In genomic region chr15:50055333-50056278, GRCh38 we compare ENCODE assay signal across 9 cellular contexts.
A peak's percentile ranks its signal among the peaks of the same experiment; 100 is the strongest.
DNase-seq lines count a peak whose midpoint lies in the region; ATAC-seq and TF ChIP-seq lines count a peak whose summit lies in the region.
"Had no signal": no experiment of that assay in that cellular context is flagged by ENCODE, and none has a peak within 500 bp of the region (broad histone marks: within the 10 kb centered on the region; RNA-seq: fewer than 3 reads in every experiment).

No MANE protein-coding gene starts in this region.

- peaks cover 70% of the 10 kb centered on the region for H3K4me1 Mint-ChIP-seq in activated T-helper 1 cell treated with anti-CD3 and anti-CD28 coated beads, Interleukin-12 subunit alpha, Interleukin-12 subunit beta, Interleukin-2, Interleukin-4 antibody, amounts not matched to agents 30 ng/mL and 10 ng/mL and 1 ng/mL, durations not matched to agents 14 hours and 24 hours and 36 hours (ENCODE audit: low read depth)
- peaks cover 0 to 6% (median 0%) of the 10 kb centered on the region in 4 donors for H3K4me1 Mint-ChIP-seq in naive thymus-derived CD8-positive, alpha-beta T cell

- H3K27me3 Mint-ChIP-seq in activated T-helper 1 cell treated with anti-CD3 and anti-CD28 coated beads, Interleukin-12 subunit alpha, Interleukin-12 subunit beta, Interleukin-2, Interleukin-4 antibody, amounts not matched to agents 30 ng/mL and 10 ng/mL and 1 ng/mL, durations not matched to agents 14 hours and 24 hours and 36 hours (ENCODE audit: insufficient read depth): peaks cover 2% of the 10 kb centered on the region
- H3K27me3 Mint-ChIP-seq in naive thymus-derived CD8-positive, alpha-beta T cell: peaks cover 6 to 27% (median 12%) of the 10 kb centered on the region in 5 donors

- peaks cover 10% of the 10 kb centered on the region for H3K36me3 Mint-ChIP-seq in activated T-helper 1 cell treated with anti-CD3 and anti-CD28 coated beads, Interleukin-12 subunit alpha, Interleukin-12 subunit beta, Interleukin-2, Interleukin-4 antibody, amounts not matched to agents 30 ng/mL and 10 ng/mL and 1 ng/mL, durations not matched to agents 14 hours and 24 hours and 36 hours (ENCODE audit: low read depth)
- H3K36me3 Mint-ChIP-seq in naive thymus-derived CD8-positive, alpha-beta T cell: no peaks in the 10 kb centered on the region

- H3K27ac ChIP-seq in right atrium auricular region (peak overlapping the region; percentile 55 to 75), testis (peak overlapping the region; percentile 80)

- POLR2A ChIA-PET in naive thymus-derived CD8-positive, alpha-beta T cell (lab: Charles Lee): interaction anchor here (0.5 kb wide), 1 partner anchor 78 kb away, joined by 3 read pairs; no protein-coding TSS in a partner anchor

- no peak for TF ChIP-seq CTCF in right atrium auricular region (IDR thresholded peaks at IDR 0.05)
- TF ChIP-seq CTCF in testis (IDR thresholded peaks at IDR 0.05): no peak
- TF ChIP-seq CTCF in GM10266 (IDR thresholded peaks at IDR 0.05; ENCODE audit: control insufficient read depth, insufficient read depth, low read depth, missing control alignments): no peak

- H3K27me3 ChIP-seq in HAP-1 (ENCODE audit: low read depth) (no peaks in the 10 kb centered on the region), right atrium auricular region (no peaks in the 10 kb centered on the region), testis (no peaks in the 10 kb centered on the region)
- H3K27me3 ChIP-seq: dorsolateral prefrontal cortex had no signal

- in situ Hi-C loops in HAP-1 (cut with MboI; ENCODE audit: low sequenced_read_pairs): no loop called here

- WGBS in testis, 2 donors: 63 to 69% methylated on average over 7 of the region's 7 CpGs

- no peak overlapping the region for H3K4me3 ChIP-seq in HAP-1
- no peak overlapping the region for H3K4me3 ChIP-seq in right atrium auricular region
- H3K4me3 ChIP-seq in testis: no peak overlapping the region
- H3K4me3 ChIP-seq: dorsolateral prefrontal cortex had no signal

- H3K27ac Mint-ChIP-seq in activated T-helper 1 cell treated with anti-CD3 and anti-CD28 coated beads, Interleukin-12 subunit alpha, Interleukin-12 subunit beta, Interleukin-2, Interleukin-4 antibody, amounts not matched to agents 30 ng/mL and 10 ng/mL and 1 ng/mL, durations not matched to agents 14 hours and 24 hours and 36 hours: peak overlapping the region; percentile 2
- no peak overlapping the region for H3K27ac Mint-ChIP-seq in naive thymus-derived CD8-positive, alpha-beta T cell

- H3K9me3 Mint-ChIP-seq in activated T-helper 1 cell treated with anti-CD3 and anti-CD28 coated beads, Interleukin-12 subunit alpha, Interleukin-12 subunit beta, Interleukin-2, Interleukin-4 antibody, amounts not matched to agents 30 ng/mL and 10 ng/mL and 1 ng/mL, durations not matched to agents 14 hours and 24 hours and 36 hours: no peaks in the 10 kb centered on the region
- no peaks in the 10 kb centered on the region for H3K9me3 Mint-ChIP-seq in naive thymus-derived CD8-positive, alpha-beta T cell

- intact Hi-C loops in activated T-helper 1 cell treated with anti-CD3 and anti-CD28 coated beads, Interleukin-12 subunit alpha, Interleukin-12 subunit beta, Interleukin-2, Interleukin-4 antibody, amounts not matched to agents 30 ng/mL and 10 ng/mL and 1 ng/mL, durations not matched to agents 14 hours and 24 hours and 36 hours (cut with micrococcal nuclease): loop anchor here (10.0 kb wide), 1 partner anchor 51 kb away; no protein-coding TSS in a partner anchor
- intact Hi-C loops in testis (cut with DNase I; ENCODE audit: low total_unique reads): no loop called here

- H3K9me3 ChIP-seq in HAP-1: no peaks in the 10 kb centered on the region
- H3K9me3 ChIP-seq in right atrium auricular region: no peaks in the 10 kb centered on the region
- no peaks in the 10 kb centered on the region for H3K9me3 ChIP-seq in testis

- H3K4me1 ChIP-seq in HAP-1 (peaks cover 24% of the 10 kb centered on the region), right atrium auricular region (peaks cover 0 to 5% of the 10 kb centered on the region in 2 donors), testis (peaks cover 24% of the 10 kb centered on the region)

- H3K36me3 ChIP-seq in HAP-1 (replicated peaks): no peaks in the 10 kb centered on the region
- H3K36me3 ChIP-seq in right atrium auricular region: no peaks in the 10 kb centered on the region
- no peaks in the 10 kb centered on the region for H3K36me3 ChIP-seq in testis (ENCODE audit: low read depth, missing control alignments)

- ATAC-seq in HG03159 (IDR thresholded peaks at IDR 0.05; ENCODE audit: unreplicated experiment): no peak
- no peak for ATAC-seq in GM21360 (IDR thresholded peaks at IDR 0.05; ENCODE audit: unreplicated experiment)
- no peak for ATAC-seq in naive thymus-derived CD8-positive, alpha-beta T cell

- peak; percentile 16 to 47 for DNase-seq in HAP-1 (ENCODE audit: low spot score in 2 of 2)
- no peak for DNase-seq in activated T-helper 1 cell treated with anti-CD3 and anti-CD28 coated beads, Interleukin-12 subunit alpha, Interleukin-12 subunit beta, Interleukin-2, Interleukin-4 antibody, amounts not matched to agents 30 ng/mL and 10 ng/mL and 1 ng/mL, durations not matched to agents 14 hours and 24 hours and 36 hours (ENCODE audit: low spot score)
- DNase-seq in right atrium auricular region (ENCODE audit: low spot score): no peak
- DNase-seq in testis: peak; percentile 23
- DNase-seq in GM10266 (ENCODE audit: extremely low spot score): no peak
- DNase-seq in naive thymus-derived CD8-positive, alpha-beta T cell: no peak

- H3K4me3 Mint-ChIP-seq in activated T-helper 1 cell treated with anti-CD3 and anti-CD28 coated beads, Interleukin-12 subunit alpha, Interleukin-12 subunit beta, Interleukin-2, Interleukin-4 antibody, amounts not matched to agents 30 ng/mL and 10 ng/mL and 1 ng/mL, durations not matched to agents 14 hours and 24 hours and 36 hours: no peak overlapping the region
- no peak overlapping the region for H3K4me3 Mint-ChIP-seq in naive thymus-derived CD8-positive, alpha-beta T cell

- TF ChIP-seq POLR2A in testis (IDR thresholded peaks at IDR 0.05): no peak

Comparison
In these comparisons a context has a peak if more than half of its experiments do, and no peak if none do; other contexts are left out.
1. DNase-seq: peak in HAP-1 (2 of 2) and testis (single experiment); none in activated T-helper 1 cell treated with anti-CD3 and anti-CD28 coated beads, Interleukin-12 subunit alpha, Interleukin-12 subunit beta, Interleukin-2, Interleukin-4 antibody, amounts not matched to agents 30 ng/mL and 10 ng/mL and 1 ng/mL, durations not matched to agents 14 hours and 24 hours and 36 hours (single experiment), right atrium auricular region (single experiment), GM10266 (single experiment) and naive thymus-derived CD8-positive, alpha-beta T cell (0 of 10).